19 cellular contexts compared by ENCODE assay signal in genomic region chr15:54208786-54209185, GRCh38.
"Had no signal": no experiment of that assay in that cellular context is flagged by ENCODE, and none has a peak within 500 bp of the region (broad histone marks: within the 10 kb centered on the region; RNA-seq: fewer than 3 reads in every experiment).

No MANE protein-coding gene starts in this region.

- H3K4me1 ChIP-seq: esophagus squamous epithelium, left ventricle myocardium inferior, sigmoid colon had no signal

- H3K4me3 ChIP-seq: esophagus squamous epithelium, left ventricle myocardium inferior, lung, sigmoid colon, thoracic aorta had no signal

- H3K27me3 ChIP-seq: esophagus squamous epithelium, sigmoid colon had no signal

- H3K27ac ChIP-seq: esophagus squamous epithelium, left ventricle myocardium inferior, sigmoid colon, thoracic aorta had no signal

- H3K9me3 ChIP-seq: esophagus squamous epithelium, left ventricle myocardium inferior, sigmoid colon, thoracic aorta had no signal

- DNase-seq: activated CD4-positive, alpha-beta T cell treated with anti-CD3 and anti-CD28 coated beads, Interleukin-2, amount 50 U/mL, for 1 hour; activated CD8-positive, alpha-beta T cell treated with anti-CD3 and anti-CD28 coated beads for 36 hours; activated gamma-delta T cell treated with Interleukin-2 at 50 U/mL for 16 hours; activated naive CD4-positive, alpha-beta T cell treated with anti-CD3 and anti-CD28 coated beads, Interleukin-2, amount 50 U/mL, for 16 hours; activated T-cell treated with anti-CD3 and anti-CD28 coated beads, Interleukin-2, amount 50 U/mL, for 4 hours; amniotic stem cell; central memory CD4-positive, alpha-beta T cell; effector CD4-positive, alpha-beta T cell; esophagus squamous epithelium; kidney glomerular epithelial cell; left ventricle myocardium inferior; mesendoderm; retina; sigmoid colon; small intestine; stimulated activated CD4-positive, alpha-beta T cell treated with anti-CD3 and anti-CD28 coated beads, Interleukin-4, amount 100 ng/mL, for 24 hours; trophoblast cell had no signal

- H3K36me3 ChIP-seq: esophagus squamous epithelium, left ventricle myocardium inferior, sigmoid colon, thoracic aorta had no signal
